1 cellular context compared by ENCODE assay signal in genomic region chr7:149141893-149142292, GRCh38.
TF ChIP-seq lines count a peak whose summit lies in the region.

No MANE protein-coding gene starts in this region.

TF ChIP-seq in WTC11, 78 proteins besides CTCF, POLR2A, EP300 and RAD21 (continued from another document):
- TF ChIP-seq SMAD3 (CRISPR knock-in tag; IDR thresholded peaks at IDR 0.05; ENCODE audit: borderline replicate concordance) (no peak), ZNF425 (CRISPR knock-in tag; conservative IDR thresholded peaks at IDR 0.05) (no peak), JUN (CRISPR knock-in tag; IDR thresholded peaks at IDR 0.05) (no peak), NFYB (CRISPR knock-in tag; conservative IDR thresholded peaks at IDR 0.05; ENCODE audit: low read depth) (no peak), ZNF263 (CRISPR knock-in tag; IDR thresholded peaks at IDR 0.05; ENCODE audit: low read depth) (no peak), RELA (CRISPR knock-in tag; IDR thresholded peaks at IDR 0.05; ENCODE audit: borderline replicate concordance) (no peak), EMX1 (CRISPR knock-in tag; IDR thresholded peaks at IDR 0.05) (no peak), ZNF423 (CRISPR knock-in tag; IDR thresholded peaks at IDR 0.05) (no peak), ZNF281 (CRISPR knock-in tag; IDR thresholded peaks at IDR 0.05) (no peak), NR2C2 (CRISPR knock-in tag; IDR thresholded peaks at IDR 0.05) (no peak)
